Comparison of ENCODE assay signal across 8 cellular contexts in the genomic region with DNA sequence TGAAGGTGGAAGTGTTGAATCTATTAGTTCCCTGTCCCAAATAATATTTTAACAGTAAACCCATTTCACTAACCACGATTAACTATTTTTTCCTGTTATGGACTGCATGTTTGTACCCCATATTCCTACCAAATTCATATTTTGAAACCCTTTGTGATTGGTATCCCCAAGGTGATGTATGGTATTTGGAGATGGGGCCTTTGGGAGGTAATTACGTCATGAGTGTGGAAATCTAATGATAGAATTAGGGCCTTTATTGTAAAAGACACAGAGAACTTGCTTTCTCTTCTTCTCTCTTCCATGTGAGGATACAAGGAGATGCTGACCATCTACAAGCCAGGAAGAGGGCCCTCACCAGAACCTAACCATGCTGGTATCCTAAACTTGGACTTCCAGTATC.
"Had no signal": no experiment of that assay in that cellular context is flagged by ENCODE, and none has a peak within 500 bp of the region (broad histone marks: within the 10 kb centered on the region; RNA-seq: fewer than 3 reads in every experiment).

No MANE protein-coding gene starts in this region.

- H3K4me3 ChIP-seq: K562 had no signal

- H3K4me3 Mint-ChIP-seq: IgD-negative memory B cell had no signal

- H3K36me3 Mint-ChIP-seq: IgD-negative memory B cell had no signal

- H3K4me1 Mint-ChIP-seq: IgD-negative memory B cell had no signal

- H3K27ac Mint-ChIP-seq: IgD-negative memory B cell had no signal

- H3K4me2 ChIP-seq: KMS-11 had no signal

- FAIRE-seq: HTR-8/SVneo, K562 had no signal

- DNase-seq: IMR-90, KBM-7, KG1 had no signal

- ATAC-seq: K562 had no signal

- H3K27ac ChIP-seq: HL-60, KMS-11 had no signal

- H3K27me3 Mint-ChIP-seq: IgD-negative memory B cell had no signal

- H3K9ac ChIP-seq: KMS-11 had no signal
